Comparison of ENCODE assay signal across 8 cellular contexts in the genomic region with DNA sequence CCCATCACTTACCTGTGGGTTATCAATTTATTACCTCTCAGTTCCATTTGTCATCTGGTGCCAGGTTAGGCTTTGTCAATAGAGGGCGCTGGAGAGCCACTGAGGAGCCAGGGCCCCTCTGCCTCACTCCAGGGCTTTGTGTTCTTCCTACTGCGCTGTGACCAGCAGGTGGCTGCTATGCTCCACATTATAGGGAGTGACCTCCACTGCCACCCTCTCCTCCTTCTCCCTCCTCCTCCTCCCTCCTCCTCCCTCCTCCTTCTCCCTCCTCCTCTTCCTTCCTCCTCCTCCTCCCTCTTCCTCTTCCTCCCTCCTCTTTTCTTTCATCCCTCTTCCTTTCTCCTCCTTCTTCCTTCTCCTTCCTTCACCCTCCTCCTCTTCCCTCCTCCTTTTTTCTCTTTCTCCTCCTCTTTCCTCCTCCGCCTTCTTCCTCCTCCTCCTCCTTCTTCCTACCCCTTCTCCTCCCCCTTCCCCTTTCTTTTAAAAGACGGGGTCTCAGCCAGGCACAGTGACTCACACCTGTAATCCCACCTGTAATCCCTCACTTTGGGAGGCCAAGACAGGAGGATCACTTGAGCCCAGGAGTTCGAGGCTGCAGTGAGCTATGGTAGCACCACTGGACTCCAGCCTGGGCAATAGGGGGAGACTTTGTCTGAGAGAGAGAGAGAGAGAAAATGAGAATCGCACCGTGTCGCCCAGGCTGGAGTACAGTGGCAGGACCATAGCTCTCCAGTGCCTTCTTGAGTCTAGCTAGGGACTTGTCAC. TPM values are rescaled to one million over a fixed set of nuclear protein-coding genes. Genes with fewer than 3 reads are reported as not detected.
DNase-seq lines count a peak whose midpoint lies in the region; ATAC-seq and TF ChIP-seq lines count a peak whose summit lies in the region.

No MANE protein-coding gene starts in this region.

- H3K36me3 Mint-ChIP-seq in brain = no peaks in the 10 kb centered on the region

- no peak overlapping the region for H3K4me3 Mint-ChIP-seq in brain

- no peaks in the 10 kb centered on the region for H3K4me1 Mint-ChIP-seq in brain

- DNase-seq in A172 (ENCODE audit: low spot score) (peak; percentile 90), NCI-H2171 (lab: John Stamatoyannopoulos, UW) (peak; percentile 83), UCSD-AML1 (lab: John Stamatoyannopoulos, UW; ENCODE audit: unreplicated experiment) (peak; percentile 85), iris pigment epithelial cell (ENCODE audit: low read depth) (peak; percentile 69)
- peak; percentile 82 to 93 (median 87) for DNase-seq in stimulated activated CD4-positive, alpha-beta T cell treated with anti-CD3 and anti-CD28 coated beads, Interleukin-1b, Interleukin-23, amount 100 ng/mL, for 24 hours (ENCODE audit: low read depth in 4 of 4, low spot score in 1 of 4)

- peaks cover 4% of the 10 kb centered on the region for H3K27me3 Mint-ChIP-seq in brain

- ATAC-seq in GM18511 (IDR thresholded peaks at IDR 0.05; ENCODE audit: unreplicated experiment) (peak; percentile 72), HG03097 (IDR thresholded peaks at IDR 0.05; ENCODE audit: low FRiP score, unreplicated experiment) (peak; percentile 78)

- peaks cover 0 to 2% (median 0%) of the 10 kb centered on the region in 5 experiments for H3K9me3 Mint-ChIP-seq in brain

- peak overlapping the region in 2 of 5 experiments; percentile 41 to 50 for H3K27ac Mint-ChIP-seq in brain

- peak; percentile 96 to 99 for TF ChIP-seq CTCF in brain (conservative IDR thresholded peaks at IDR 0.05)

RNA-seq across cellular contexts. Expression of a gene that starts 10.3 kb away (rescaled TPM):
- total RNA-seq in A172 (2014; rRNA removed; shearing (Covaris generic)) = not detected in 2 replicates
- not detected for polyA plus RNA-seq in brain (ENCODE audit: insufficient read depth, low read depth, low replicate concordance)

RNA-seq across cellular contexts. Expression of a gene that starts 23.8 kb away (rescaled TPM):
- total RNA-seq in A172 (2014; rRNA removed; shearing (Covaris generic)) = 8.0 and 9.6 TPM in 2 replicates
- 22.3 TPM for polyA plus RNA-seq in brain (ENCODE audit: insufficient read depth, low read depth, low replicate concordance)

RNA-seq across cellular contexts. Expression of a gene that starts 27.7 kb away (rescaled TPM):
- 0.17 TPM in 1 of 2 replicates, not detected in the other for total RNA-seq in A172 (2014; rRNA removed; shearing (Covaris generic))
- polyA plus RNA-seq in brain (ENCODE audit: insufficient read depth, low read depth, low replicate concordance) = not detected

RNA-seq across cellular contexts. Expression of a gene that starts 45.9 kb away (rescaled TPM):
- 483 and 1,012 TPM in 2 replicates for total RNA-seq in A172 (2014; rRNA removed; shearing (Covaris generic))
- polyA plus RNA-seq in brain (ENCODE audit: insufficient read depth, low read depth, low replicate concordance) = 1,011 TPM

RNA-seq across cellular contexts. Expression of a gene that starts 48.2 kb away (rescaled TPM):
- total RNA-seq in A172 (2014; rRNA removed; shearing (Covaris generic)) = 5.3 and 22.0 TPM in 2 replicates
- 11.2 TPM for polyA plus RNA-seq in brain (ENCODE audit: insufficient read depth, low read depth, low replicate concordance)

Comparison
In these comparisons a context has a peak if more than half of its experiments do, and no peak if none do; other contexts are left out.
1. Peak in every context shown above with its lines: DNase-seq and ATAC-seq.